In the genomic region with DNA sequence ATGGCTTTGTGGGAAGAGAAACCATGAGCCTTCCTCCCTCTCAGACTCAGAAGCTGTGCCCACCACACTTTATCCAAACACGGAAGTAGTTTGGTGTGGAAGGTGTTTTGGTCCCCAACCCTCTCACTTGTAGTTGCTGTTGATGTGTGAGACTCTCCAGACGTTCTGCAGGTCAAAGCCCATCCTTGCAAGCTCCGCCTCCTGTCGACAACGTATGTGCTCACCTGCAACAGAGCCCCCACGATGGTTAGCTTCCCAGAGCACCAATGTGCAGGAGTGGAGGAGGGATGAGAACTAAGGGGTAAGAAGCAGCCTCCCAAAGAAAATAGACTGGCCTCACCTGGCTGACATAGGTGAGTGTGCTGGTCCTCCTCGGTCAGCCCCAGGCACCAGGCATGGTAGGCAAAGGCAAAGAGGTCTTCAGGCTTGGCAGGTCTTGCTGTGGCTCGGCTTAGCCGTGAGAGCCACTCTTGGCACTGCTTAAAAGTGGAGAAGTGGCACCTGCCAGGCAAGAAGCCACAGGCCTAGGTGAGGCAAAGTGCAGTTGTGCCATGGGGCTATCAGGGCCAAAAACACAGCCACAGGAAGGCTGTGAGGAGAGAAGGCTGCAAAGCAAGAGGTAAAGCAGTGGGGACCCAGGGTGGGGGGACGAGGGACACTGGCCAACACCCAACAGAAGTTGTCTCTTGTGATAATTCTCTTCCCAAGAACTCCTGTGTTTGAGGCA, we compare ENCODE assay signal across 24 cellular contexts. TPM values are rescaled to one million over a fixed set of nuclear protein-coding genes. Genes with fewer than 3 reads are reported as not detected.
DNase-seq lines count a peak whose midpoint lies in the region; ATAC-seq and TF ChIP-seq lines count a peak whose summit lies in the region.
"Had no signal": no experiment of that assay in that cellular context is flagged by ENCODE, and none has a peak within 500 bp of the region (broad histone marks: within the 10 kb centered on the region; RNA-seq: fewer than 3 reads in every experiment).

No MANE protein-coding gene starts in this region.

- ATAC-seq in T-helper 17 cell (no peak), right lobe of liver (peak; percentile 4 to 52 (median 6)), GM18907 (IDR thresholded peaks at IDR 0.05; ENCODE audit: unreplicated experiment) (no peak)
- no peak for ATAC-seq in stimulated activated memory B cell treated with anti-CD40 and anti-IgM and Interleukin-4, amounts not matched to agents 10 μg/mL and 1 μg/mL and 100 μg/mL, for 72 hours
- ATAC-seq: A549 had no signal

- H3K4me3 ChIP-seq in breast epithelium, result no peak overlapping the region
- H3K4me3 ChIP-seq in right lobe of liver, result no peak overlapping the region
- no peak overlapping the region for H3K4me3 ChIP-seq in BE2C (ENCODE audit: low read depth, low read length)
- H3K4me3 ChIP-seq: A549, PC-9 had no signal

- H3K27me3 ChIP-seq in breast epithelium, result no peaks in the 10 kb centered on the region
- no peaks in the 10 kb centered on the region for H3K27me3 ChIP-seq in right lobe of liver
- no peaks in the 10 kb centered on the region for H3K27me3 ChIP-seq in BE2C

- CTCF ChIA-PET in MCF 10A (lab: Yijun Ruan, JAX), result interaction anchor here (0.7 kb wide), 1 partner anchor 362 kb away, joined by 3 read pairs; no protein-coding TSS in a partner anchor

- TF ChIP-seq CTCF in MCF 10A (IDR thresholded peaks at IDR 0.05; ENCODE audit: unreplicated experiment) (no peak), breast epithelium (IDR thresholded peaks at IDR 0.05) (no peak), right lobe of liver (IDR thresholded peaks at IDR 0.05) (no peak), BE2C (IDR thresholded peaks at IDR 0.05; ENCODE audit: low read depth, low read length) (no peak)

- H3K36me3 Mint-ChIP-seq in MCF 10A (ENCODE audit: insufficient read depth, unreplicated experiment), result peaks cover 71% of the 10 kb centered on the region
- H3K36me3 Mint-ChIP-seq in T-helper 17 cell (ENCODE audit: low read depth), result peaks cover 14% of the 10 kb centered on the region
- peaks cover 88% of the 10 kb centered on the region for H3K36me3 Mint-ChIP-seq in stimulated activated memory B cell treated with anti-CD40 and anti-IgM and Interleukin-4, amounts not matched to agents 10 μg/mL and 1 μg/mL and 100 μg/mL, for 72 hours

- H3K9me3 ChIP-seq in breast epithelium, result no peaks in the 10 kb centered on the region
- no peaks in the 10 kb centered on the region for H3K9me3 ChIP-seq in T-helper 17 cell (ENCODE audit: control insufficient read depth, low read length, poor library complexity, severe bottlenecking)
- H3K9me3 ChIP-seq in right lobe of liver, result no peaks in the 10 kb centered on the region
- no peaks in the 10 kb centered on the region for H3K9me3 ChIP-seq in BE2C
- H3K9me3 ChIP-seq: A549 had no signal

- intact Hi-C loops in MCF 10A (cut with micrococcal nuclease) (no loop called here), breast epithelium (cut with DNase I; ENCODE audit: low total_unique reads) (loop anchor here (5.0 kb wide), 1 partner anchor 444 kb away; no protein-coding TSS in a partner anchor), right lobe of liver (cut with DNase I) (no loop called here)

- no TSS peak for BruUV-seq in MCF 10A (replicated peaks; lab: Mats Ljungman, UMichigan)

- WGBS in right lobe of liver (ENCODE audit: insufficient coverage, low coverage, low lambda C conversion rate, missing lambda C conversion rate), result 72% methylated on average over 7 of the region's 10 CpGs

- H3K27ac Mint-ChIP-seq in MCF 10A (ENCODE audit: low read depth, unreplicated experiment), result peak overlapping the region; percentile 89
- no peak overlapping the region for H3K27ac Mint-ChIP-seq in T-helper 17 cell
- H3K27ac Mint-ChIP-seq in stimulated activated memory B cell treated with anti-CD40 and anti-IgM and Interleukin-4, amounts not matched to agents 10 μg/mL and 1 μg/mL and 100 μg/mL, for 72 hours, result peak overlapping the region; percentile 66
- H3K27ac Mint-ChIP-seq: HFFc6 had no signal

- no peaks in the 10 kb centered on the region for H3K9me3 Mint-ChIP-seq in MCF 10A (ENCODE audit: unreplicated experiment)
- no peaks in the 10 kb centered on the region for H3K9me3 Mint-ChIP-seq in stimulated activated memory B cell treated with anti-CD40 and anti-IgM and Interleukin-4, amounts not matched to agents 10 μg/mL and 1 μg/mL and 100 μg/mL, for 72 hours
- H3K9me3 Mint-ChIP-seq: HFFc6 had no signal

- H3K4me1 ChIP-seq in breast epithelium, result peaks cover 3% of the 10 kb centered on the region in 2 donors
- peaks cover 0 to 46% (median 14%) of the 10 kb centered on the region in 4 donors for H3K4me1 ChIP-seq in right lobe of liver
- H3K4me1 ChIP-seq in BE2C, result no peaks in the 10 kb centered on the region

- H3K27me3 Mint-ChIP-seq in MCF 10A (ENCODE audit: insufficient read depth, unreplicated experiment), result no peaks in the 10 kb centered on the region
- no peaks in the 10 kb centered on the region for H3K27me3 Mint-ChIP-seq in T-helper 17 cell
- H3K27me3 Mint-ChIP-seq in stimulated activated memory B cell treated with anti-CD40 and anti-IgM and Interleukin-4, amounts not matched to agents 10 μg/mL and 1 μg/mL and 100 μg/mL, for 72 hours, result no peaks in the 10 kb centered on the region

- H3K27ac ChIP-seq in breast epithelium (no peak overlapping the region), right lobe of liver (peak overlapping the region; percentile 68 to 85 (median 76))
- H3K27ac ChIP-seq: A549, PC-9, RWPE1 had no signal

- H3K36me3 ChIP-seq in breast epithelium (peaks cover 15% of the 10 kb centered on the region), right lobe of liver (peaks cover 5 to 93% (median 49%) of the 10 kb centered on the region in 4 donors), BE2C (peaks cover 63% of the 10 kb centered on the region)

- H3K4me1 Mint-ChIP-seq in MCF 10A (ENCODE audit: insufficient read depth, unreplicated experiment), result peaks cover 12% of the 10 kb centered on the region
- H3K4me1 Mint-ChIP-seq in T-helper 17 cell, result peaks cover 17% of the 10 kb centered on the region
- H3K4me1 Mint-ChIP-seq in stimulated activated memory B cell treated with anti-CD40 and anti-IgM and Interleukin-4, amounts not matched to agents 10 μg/mL and 1 μg/mL and 100 μg/mL, for 72 hours, result peaks cover 78% of the 10 kb centered on the region

- POLR2A ChIA-PET in MCF 10A (lab: Yijun Ruan, JAX), result interaction anchor here (0.6 kb wide), 1 partner anchor 99 kb away, joined by 3 read pairs; no protein-coding TSS in a partner anchor

- H3K4me3 Mint-ChIP-seq in MCF 10A (ENCODE audit: unreplicated experiment) (no peak overlapping the region), T-helper 17 cell (peak overlapping the region; percentile 7)
- no peak overlapping the region for H3K4me3 Mint-ChIP-seq in stimulated activated memory B cell treated with anti-CD40 and anti-IgM and Interleukin-4, amounts not matched to agents 10 μg/mL and 1 μg/mL and 100 μg/mL, for 72 hours
- H3K4me3 Mint-ChIP-seq: HFFc6 had no signal

- no peak for DNase-seq in MCF 10A (ENCODE audit: unreplicated experiment)
- no peak for DNase-seq in breast epithelium (ENCODE audit: low spot score in 2 of 2)
- DNase-seq in T-helper 17 cell, result no peak
- DNase-seq in right lobe of liver, result peak in 2 of 3 donors; percentile 66 to 80
- DNase-seq in activated CD8-positive, alpha-beta memory T cell treated with anti-CD3 and anti-CD28 coated beads, Interleukin-2, amount 50 U/mL, for 4 hours, result no peak
- no peak for DNase-seq in BE2C
- DNase-seq: DND-41, H7, HFFc6, Kasumi-1, MM.1S, NCI-H1092, NCI-H1436 treated with DMSO at 0.1 percent for 48 hours, NCI-H2029, NCI-H345, NCI-H524 treated with DMSO at 0.1 percent for 48 hours, SIG-M5 had no signal

- TF ChIP-seq POLR2A in breast epithelium (IDR thresholded peaks at IDR 0.05) (no peak), right lobe of liver (IDR thresholded peaks at IDR 0.05) (no peak)

RNA-seq across cellular contexts. Expression of gene MTMR4, which starts 5.9 kb away (rescaled TPM):
- 33.5 and 38.1 TPM in 2 replicates for total RNA-seq in MCF 10A (2022)
- total RNA-seq in breast epithelium, result 10 to 100 TPM; 35.7 to 53.6 (median 42.7) TPM
- total RNA-seq in T-helper 17 cell, result 10 to 100 TPM; 36.6 to 41.3 TPM
- 100 to 1,000 TPM in 1 of 6 experiments, 10 to 100 TPM in 5; 46.4 to 101 (median 59.7) TPM for total RNA-seq in right lobe of liver
- 22.5 TPM for polyA plus RNA-seq in BE2C (2012; ENCODE audit: insufficient read depth, insufficient read length, low read depth)

RNA-seq across cellular contexts. Expression of gene HSF5, which starts 20.3 kb away (rescaled TPM):
- not detected in 2 replicates for total RNA-seq in MCF 10A (2022)
- total RNA-seq in breast epithelium, result under 1 TPM; under 0.01 to 0.33 (median 0.32) TPM
- total RNA-seq in T-helper 17 cell, result 1 to 10 TPM; 1.5 to 1.6 TPM
- total RNA-seq in right lobe of liver, result under 1 TPM in 5 of 6 experiments, not detected in 1; 0.06 to 0.18 (median 0.10) TPM
- not detected for polyA plus RNA-seq in BE2C (2012; ENCODE audit: insufficient read depth, insufficient read length, low read depth)
- total RNA-seq: G401, H7, HFFc6, HT-29, PC-9 had no signal
- polyA plus RNA-seq: A549 had no signal

Comparison
In these comparisons a context has a peak if more than half of its experiments do, and no peak if none do; other contexts are left out.
1. DNase-seq: peak in right lobe of liver (2 of 3); none in MCF 10A (single experiment), breast epithelium (0 of 2), T-helper 17 cell (0 of 3), activated CD8-positive, alpha-beta memory T cell treated with anti-CD3 and anti-CD28 coated beads, Interleukin-2, amount 50 U/mL, for 4 hours (single experiment) and BE2C (single experiment).
2. H3K27ac ChIP-seq: peak in right lobe of liver (3 of 3); none in breast epithelium (0 of 2).
3. ATAC-seq: peak in right lobe of liver (4 of 4); none in T-helper 17 cell (single experiment), stimulated activated memory B cell treated with anti-CD40 and anti-IgM and Interleukin-4, amounts not matched to agents 10 μg/mL and 1 μg/mL and 100 μg/mL, for 72 hours (single experiment) and GM18907 (single experiment).